1 cellular context compared by ENCODE assay signal in genomic region chr17:63841350-63842172, GRCh38.
TF ChIP-seq lines count a peak whose summit lies in the region.

No MANE protein-coding gene starts in this region.

TF ChIP-seq in HepG2, 621 proteins besides CTCF, POLR2A, EP300 and RAD21 (continued from another document and continues in another):
- TF ChIP-seq, protein P1, sequence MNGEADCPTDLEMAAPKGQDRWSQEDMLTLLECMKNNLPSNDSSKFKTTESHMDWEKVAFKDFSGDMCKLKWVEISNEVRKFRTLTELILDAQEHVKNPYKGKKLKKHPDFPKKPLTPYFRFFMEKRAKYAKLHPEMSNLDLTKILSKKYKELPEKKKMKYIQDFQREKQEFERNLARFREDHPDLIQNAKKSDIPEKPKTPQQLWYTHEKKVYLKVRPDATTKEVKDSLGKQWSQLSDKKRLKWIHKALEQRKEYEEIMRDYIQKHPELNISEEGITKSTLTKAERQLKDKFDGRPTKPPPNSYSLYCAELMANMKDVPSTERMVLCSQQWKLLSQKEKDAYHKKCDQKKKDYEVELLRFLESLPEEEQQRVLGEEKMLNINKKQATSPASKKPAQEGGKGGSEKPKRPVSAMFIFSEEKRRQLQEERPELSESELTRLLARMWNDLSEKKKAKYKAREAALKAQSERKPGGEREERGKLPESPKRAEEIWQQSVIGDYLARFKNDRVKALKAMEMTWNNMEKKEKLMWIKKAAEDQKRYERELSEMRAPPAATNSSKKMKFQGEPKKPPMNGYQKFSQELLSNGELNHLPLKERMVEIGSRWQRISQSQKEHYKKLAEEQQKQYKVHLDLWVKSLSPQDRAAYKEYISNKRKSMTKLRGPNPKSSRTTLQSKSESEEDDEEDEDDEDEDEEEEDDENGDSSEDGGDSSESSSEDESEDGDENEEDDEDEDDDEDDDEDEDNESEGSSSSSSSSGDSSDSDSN (CRISPR knock-in tag; IDR thresholded peaks at IDR 0.05) = peak; percentile 66
- TF ChIP-seq, protein P2, sequence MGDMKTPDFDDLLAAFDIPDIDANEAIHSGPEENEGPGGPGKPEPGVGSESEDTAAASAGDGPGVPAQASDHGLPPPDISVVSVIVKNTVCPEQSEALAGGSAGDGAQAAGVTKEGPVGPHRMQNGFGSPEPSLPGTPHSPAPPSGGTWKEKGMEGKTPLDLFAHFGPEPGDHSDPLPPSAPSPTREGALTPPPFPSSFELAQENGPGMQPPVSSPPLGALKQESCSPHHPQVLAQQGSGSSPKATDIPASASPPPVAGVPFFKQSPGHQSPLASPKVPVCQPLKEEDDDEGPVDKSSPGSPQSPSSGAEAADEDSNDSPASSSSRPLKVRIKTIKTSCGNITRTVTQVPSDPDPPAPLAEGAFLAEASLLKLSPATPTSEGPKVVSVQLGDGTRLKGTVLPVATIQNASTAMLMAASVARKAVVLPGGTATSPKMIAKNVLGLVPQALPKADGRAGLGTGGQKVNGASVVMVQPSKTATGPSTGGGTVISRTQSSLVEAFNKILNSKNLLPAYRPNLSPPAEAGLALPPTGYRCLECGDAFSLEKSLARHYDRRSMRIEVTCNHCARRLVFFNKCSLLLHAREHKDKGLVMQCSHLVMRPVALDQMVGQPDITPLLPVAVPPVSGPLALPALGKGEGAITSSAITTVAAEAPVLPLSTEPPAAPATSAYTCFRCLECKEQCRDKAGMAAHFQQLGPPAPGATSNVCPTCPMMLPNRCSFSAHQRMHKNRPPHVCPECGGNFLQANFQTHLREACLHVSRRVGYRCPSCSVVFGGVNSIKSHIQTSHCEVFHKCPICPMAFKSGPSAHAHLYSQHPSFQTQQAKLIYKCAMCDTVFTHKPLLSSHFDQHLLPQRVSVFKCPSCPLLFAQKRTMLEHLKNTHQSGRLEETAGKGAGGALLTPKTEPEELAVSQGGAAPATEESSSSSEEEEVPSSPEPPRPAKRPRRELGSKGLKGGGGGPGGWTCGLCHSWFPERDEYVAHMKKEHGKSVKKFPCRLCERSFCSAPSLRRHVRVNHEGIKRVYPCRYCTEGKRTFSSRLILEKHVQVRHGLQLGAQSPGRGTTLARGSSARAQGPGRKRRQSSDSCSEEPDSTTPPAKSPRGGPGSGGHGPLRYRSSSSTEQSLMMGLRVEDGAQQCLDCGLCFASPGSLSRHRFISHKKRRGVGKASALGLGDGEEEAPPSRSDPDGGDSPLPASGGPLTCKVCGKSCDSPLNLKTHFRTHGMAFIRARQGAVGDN (CRISPR knock-in tag; IDR thresholded peaks at IDR 0.05) = peak; percentile 58
- TF ChIP-seq ZNF772 (CRISPR knock-in tag; IDR thresholded peaks at IDR 0.05) (0 out of 2 replicates have a peak, but pooled peaks have one; percentile 60), HNF4A (CRISPR knock-in tag; IDR thresholded peaks at IDR 0.05) (peak; percentile 65), ZNF225 (CRISPR knock-in tag; IDR thresholded peaks at IDR 0.05) (0 out of 2 replicates have a peak, but pooled peaks have one; percentile 55), ZNF768 (CRISPR knock-in tag; IDR thresholded peaks at IDR 0.05) (peak; percentile 99), BRCA1 (CRISPR knock-in tag; IDR thresholded peaks at IDR 0.05) (peak; percentile 73; the same call in 1 of the 2 replicates), ZNF598 (CRISPR knock-in tag; IDR thresholded peaks at IDR 0.05; ENCODE audit: borderline replicate concordance) (peak; percentile 83; the same call in 1 of the 2 replicates), ZFP91 (CRISPR knock-in tag; IDR thresholded peaks at IDR 0.05; ENCODE audit: borderline replicate concordance) (peak; percentile 64), NR2C2 (CRISPR knock-in tag; IDR thresholded peaks at IDR 0.05; ENCODE audit: borderline replicate concordance) (peak; percentile 21; the same call in 1 of the 2 replicates), TARDBP (CRISPR knock-in tag; IDR thresholded peaks at IDR 0.05) (0 out of 2 replicates have a peak, but pooled peaks have one; percentile 21), ZNF547 (CRISPR knock-in tag; IDR thresholded peaks at IDR 0.05) (0 out of 2 replicates have a peak, but pooled peaks have one; percentile 41), LCORL (IDR thresholded peaks at IDR 0.05) (no peak), LCORL (CRISPR knock-in tag; IDR thresholded peaks at IDR 0.05) (peak; percentile 75), SATB2 (CRISPR knock-in tag; IDR thresholded peaks at IDR 0.05) (0 out of 2 replicates have a peak, but pooled peaks have one; percentile 30), ZNF564 (CRISPR knock-in tag; IDR thresholded peaks at IDR 0.05) (peak; percentile 63; the same call in 1 of the 2 replicates), ZNF10 (CRISPR knock-in tag; IDR thresholded peaks at IDR 0.05; ENCODE audit: borderline replicate concordance, low read depth) (0 out of 2 replicates have a peak, but pooled peaks have one; percentile 59), ZNF703 (CRISPR knock-in tag; IDR thresholded peaks at IDR 0.05; ENCODE audit: borderline replicate concordance) (no peak), RERE (CRISPR knock-in tag; IDR thresholded peaks at IDR 0.05; ENCODE audit: low read depth) (no peak), KMT2A (CRISPR knock-in tag; IDR thresholded peaks at IDR 0.05) (peak; percentile 31; the same call in 1 of the 2 replicates), ZMYM2 (CRISPR knock-in tag; IDR thresholded peaks at IDR 0.05) (0 out of 2 replicates have a peak, but pooled peaks have one; percentile 41), ZNF678 (CRISPR knock-in tag; IDR thresholded peaks at IDR 0.05) (0 out of 2 replicates have a peak, but pooled peaks have one; percentile 9), DBP (CRISPR knock-in tag; IDR thresholded peaks at IDR 0.05; ENCODE audit: not compliant biosample characterization) (peak; percentile 23), KLF12 (CRISPR knock-in tag; IDR thresholded peaks at IDR 0.05; ENCODE audit: borderline replicate concordance) (no peak; the same call in 1 of the 2 replicates), ZNF501 (CRISPR knock-in tag; IDR thresholded peaks at IDR 0.05) (peak; percentile 54; the same call in 1 of the 2 replicates), ELK4 (CRISPR knock-in tag; IDR thresholded peaks at IDR 0.05; ENCODE audit: borderline replicate concordance) (0 out of 2 replicates have a peak, but pooled peaks have one; percentile 30), ZNF234 (CRISPR knock-in tag; conservative IDR thresholded peaks at IDR 0.05) (no peak; the same call in 1 of the 2 replicates), CBX5 (CRISPR knock-in tag; IDR thresholded peaks at IDR 0.05; ENCODE audit: borderline replicate concordance) (peak; percentile 58; the same call in 1 of the 2 replicates), ZNF383 (CRISPR knock-in tag; IDR thresholded peaks at IDR 0.05; ENCODE audit: borderline replicate concordance) (peak; percentile 21; the same call in 1 of the 2 replicates), ZNF761 (CRISPR knock-in tag; conservative IDR thresholded peaks at IDR 0.05) (0 out of 2 replicates have a peak, but pooled peaks have one; percentile 1), MLLT10 (CRISPR knock-in tag; IDR thresholded peaks at IDR 0.05) (peak; percentile 77; the same call in 1 of the 2 replicates), SAP130 (CRISPR knock-in tag; IDR thresholded peaks at IDR 0.05; ENCODE audit: low read depth) (0 out of 2 replicates have a peak, but pooled peaks have one; percentile 2), GFI1 (CRISPR knock-in tag; IDR thresholded peaks at IDR 0.05; ENCODE audit: borderline replicate concordance) (peak; percentile 68; the same call in 1 of the 2 replicates), ESRRA (CRISPR knock-in tag; IDR thresholded peaks at IDR 0.05; ENCODE audit: low read depth) (no peak), ZFP62 (CRISPR knock-in tag; IDR thresholded peaks at IDR 0.05) (peak; percentile 86; the same call in 1 of the 2 replicates), U2AF1 (optimal IDR thresholded peaks at IDR 0.05; ENCODE audit: low read depth, low read length) (peak; percentile 31), MATR3 (CRISPR knock-in tag; IDR thresholded peaks at IDR 0.05) (no peak), ZFX (CRISPR knock-in tag; IDR thresholded peaks at IDR 0.05; ENCODE audit: low read depth) (peak; percentile 66; the same call in 1 of the 2 replicates), ZNF879 (CRISPR knock-in tag; IDR thresholded peaks at IDR 0.05) (no peak), SMARCC2 (IDR thresholded peaks at IDR 0.05) (no peak)
- TF ChIP-seq, protein P3, sequence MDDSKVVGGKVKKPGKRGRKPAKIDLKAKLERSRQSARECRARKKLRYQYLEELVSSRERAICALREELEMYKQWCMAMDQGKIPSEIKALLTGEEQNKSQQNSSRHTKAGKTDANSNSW (CRISPR knock-in tag; IDR thresholded peaks at IDR 0.05; ENCODE audit: borderline replicate concordance) = peak; percentile 87; the same call in 1 of the 2 replicates
- TF ChIP-seq, protein P4, sequence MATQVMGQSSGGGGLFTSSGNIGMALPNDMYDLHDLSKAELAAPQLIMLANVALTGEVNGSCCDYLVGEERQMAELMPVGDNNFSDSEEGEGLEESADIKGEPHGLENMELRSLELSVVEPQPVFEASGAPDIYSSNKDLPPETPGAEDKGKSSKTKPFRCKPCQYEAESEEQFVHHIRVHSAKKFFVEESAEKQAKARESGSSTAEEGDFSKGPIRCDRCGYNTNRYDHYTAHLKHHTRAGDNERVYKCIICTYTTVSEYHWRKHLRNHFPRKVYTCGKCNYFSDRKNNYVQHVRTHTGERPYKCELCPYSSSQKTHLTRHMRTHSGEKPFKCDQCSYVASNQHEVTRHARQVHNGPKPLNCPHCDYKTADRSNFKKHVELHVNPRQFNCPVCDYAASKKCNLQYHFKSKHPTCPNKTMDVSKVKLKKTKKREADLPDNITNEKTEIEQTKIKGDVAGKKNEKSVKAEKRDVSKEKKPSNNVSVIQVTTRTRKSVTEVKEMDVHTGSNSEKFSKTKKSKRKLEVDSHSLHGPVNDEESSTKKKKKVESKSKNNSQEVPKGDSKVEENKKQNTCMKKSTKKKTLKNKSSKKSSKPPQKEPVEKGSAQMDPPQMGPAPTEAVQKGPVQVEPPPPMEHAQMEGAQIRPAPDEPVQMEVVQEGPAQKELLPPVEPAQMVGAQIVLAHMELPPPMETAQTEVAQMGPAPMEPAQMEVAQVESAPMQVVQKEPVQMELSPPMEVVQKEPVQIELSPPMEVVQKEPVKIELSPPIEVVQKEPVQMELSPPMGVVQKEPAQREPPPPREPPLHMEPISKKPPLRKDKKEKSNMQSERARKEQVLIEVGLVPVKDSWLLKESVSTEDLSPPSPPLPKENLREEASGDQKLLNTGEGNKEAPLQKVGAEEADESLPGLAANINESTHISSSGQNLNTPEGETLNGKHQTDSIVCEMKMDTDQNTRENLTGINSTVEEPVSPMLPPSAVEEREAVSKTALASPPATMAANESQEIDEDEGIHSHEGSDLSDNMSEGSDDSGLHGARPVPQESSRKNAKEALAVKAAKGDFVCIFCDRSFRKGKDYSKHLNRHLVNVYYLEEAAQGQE (IDR thresholded peaks at IDR 0.05; ENCODE audit: borderline replicate concordance in 1 of 2, low read depth in 1 of 2, low read length in 2 of 2) = 0 out of 4 replicates have a peak, but pooled peaks of 1 of the 2 experiments have one; percentile 1
